Comparison of ENCODE assay signal across 26 cellular contexts in genomic region chr5:36450229-36451024, GRCh38.
DNase-seq lines count a peak whose midpoint lies in the region; ATAC-seq, FAIRE-seq and TF ChIP-seq lines count a peak whose summit lies in the region.
"Had no signal": no experiment of that assay in that cellular context is flagged by ENCODE, and none has a peak within 500 bp of the region (broad histone marks: within the 10 kb centered on the region; RNA-seq: fewer than 3 reads in every experiment).

No MANE protein-coding gene starts in this region.

- POLR2A ChIA-PET in HepG2 (lab: Yijun Ruan, JAX), result no interaction called here
- POLR2A ChIA-PET in CD4-positive, alpha-beta memory T cell (lab: Charles Lee; ENCODE audit: partially characterized antibody), result no interaction called here

- H3K27ac ChIP-seq in HepG2 (ENCODE audit: extremely low read length, insufficient read depth, low read length) (no peak overlapping the region), right lobe of liver (no peak overlapping the region)
- H3K27ac ChIP-seq in CD4-positive, alpha-beta memory T cell (ENCODE audit: low read depth, low read length), result no peak overlapping the region
- H3K27ac ChIP-seq: stomach had no signal

- no peaks in the 10 kb centered on the region for H3K79me2 ChIP-seq in HepG2 (ENCODE audit: insufficient read depth, low read length)

- H3K9ac ChIP-seq in HepG2 (ENCODE audit: insufficient read depth, low read depth, low read length), result no peak overlapping the region

- H3K4me2 ChIP-seq in HepG2 (ENCODE audit: low read depth, low read length), result no peak overlapping the region
- H3K4me2 ChIP-seq: GM23338 had no signal

- H3K27me3 Mint-ChIP-seq in CD4-positive, alpha-beta memory T cell, result peaks cover 0 to 2% of the 10 kb centered on the region in 2 donors
- H3K27me3 Mint-ChIP-seq: activated naive CD4-positive, alpha-beta T cell treated with anti-CD3 and anti-CD28 coated beads, Interleukin-2, amount 10 ng/mL, durations not matched to agents 7 days and 5 days had no signal

- no peak for FAIRE-seq in HepG2 (lab: Jason Lieb, UNC)
- FAIRE-seq: GM12892 had no signal

- H3K9me3 ChIP-seq in HepG2 (ENCODE audit: low read length) (no peaks in the 10 kb centered on the region), right lobe of liver (no peaks in the 10 kb centered on the region)
- no peaks in the 10 kb centered on the region for H3K9me3 ChIP-seq in CD4-positive, alpha-beta memory T cell (ENCODE audit: control insufficient read depth in 1 of 2, low read length in 2 of 2)
- H3K9me3 ChIP-seq: stomach had no signal

- ATAC-seq in HepG2 (no peak), right lobe of liver (no peak), GM19351 (IDR thresholded peaks at IDR 0.05; ENCODE audit: unreplicated experiment) (no peak)
- ATAC-seq: GM23338; left lobe of liver; natural killer cell treated with Interleukin-12 subunit alpha and Interleukin-12 subunit beta and Interleukin-15 and Interleukin-18, amount 100 ng/mL, for 72 hours; right cardiac atrium had no signal

- no peaks in the 10 kb centered on the region for H3K36me3 Mint-ChIP-seq in CD4-positive, alpha-beta memory T cell
- H3K36me3 Mint-ChIP-seq: activated naive CD4-positive, alpha-beta T cell treated with anti-CD3 and anti-CD28 coated beads, Interleukin-2, amount 10 ng/mL, durations not matched to agents 7 days and 5 days; natural killer cell treated with Interleukin-12 subunit alpha and Interleukin-12 subunit beta and Interleukin-15 and Interleukin-18, amount 100 ng/mL, for 72 hours had no signal

- CTCF ChIA-PET in HepG2 (lab: Yijun Ruan, JAX; ENCODE audit: low intra/inter-chr PET ratio, low total read pairs), result no interaction called here
- CTCF ChIA-PET in CD4-positive, alpha-beta memory T cell (lab: Charles Lee; ENCODE audit: partially characterized antibody), result no interaction called here

- no peak overlapping the region for H2AFZ ChIP-seq in HepG2 (ENCODE audit: low read length)

- no peaks in the 10 kb centered on the region for H3K9me3 Mint-ChIP-seq in CD4-positive, alpha-beta memory T cell
- H3K9me3 Mint-ChIP-seq: activated naive CD4-positive, alpha-beta T cell treated with anti-CD3 and anti-CD28 coated beads, Interleukin-2, amount 10 ng/mL, durations not matched to agents 7 days and 5 days; activated T-cell treated with anti-CD3 and anti-CD28 coated beads, Interleukin-2, amount 50 U/mL, for 24 hours; GM23338; natural killer cell treated with Interleukin-12 subunit alpha and Interleukin-12 subunit beta and Interleukin-15 and Interleukin-18, amount 100 ng/mL, for 72 hours had no signal

- no peak for DNase-seq in HepG2 (ENCODE audit: low spot score)
- no peak for DNase-seq in right lobe of liver
- DNase-seq in astrocyte of the hippocampus (ENCODE audit: low read depth, low spot score), result peak; percentile 39
- peak; percentile 7 to 37 for DNase-seq in foreskin fibroblast
- no peak for DNase-seq in CD4-positive, alpha-beta memory T cell
- DNase-seq in mesenteric fat pad (ENCODE audit: low spot score), result no peak
- no peak for DNase-seq in NCI-H1436 treated with DMSO at 0.1 percent for 48 hours (lab: John Stamatoyannopoulos, UW)
- DNase-seq: 8988T; activated naive CD4-positive, alpha-beta T cell treated with anti-CD3 and anti-CD28 coated beads, Interleukin-2, amount 10 ng/mL, durations not matched to agents 7 days and 5 days; activated T-cell treated with anti-CD3 and anti-CD28 coated beads, Interleukin-2, amount 50 U/mL, for 24 hours; anterior cingulate cortex; DMS79; erythroblast; NCI-H187; NCI-H748 treated with DMSO at 0.1 percent for 48 hours; right cardiac atrium; SHP77; stomach; T1000; trophoblast cell had no signal

- H3K4me1 ChIP-seq in HepG2 (ENCODE audit: insufficient read depth, low read length) (no peaks in the 10 kb centered on the region), right lobe of liver (no peaks in the 10 kb centered on the region)
- H3K4me1 ChIP-seq in CD4-positive, alpha-beta memory T cell (ENCODE audit: insufficient read depth, low read length), result no peaks in the 10 kb centered on the region

- 2% methylated on average over 3 of the region's 3 CpGs for WGBS in HepG2 (ENCODE audit: low lambda C conversion rate)
- 68% methylated on average over 3 of the region's 3 CpGs for WGBS in right lobe of liver (ENCODE audit: insufficient coverage, low coverage, low lambda C conversion rate, missing lambda C conversion rate)

- no peaks in the 10 kb centered on the region for H3K4me1 Mint-ChIP-seq in CD4-positive, alpha-beta memory T cell
- H3K4me1 Mint-ChIP-seq: activated naive CD4-positive, alpha-beta T cell treated with anti-CD3 and anti-CD28 coated beads, Interleukin-2, amount 10 ng/mL, durations not matched to agents 7 days and 5 days; B cell had no signal

- BruUV-seq in HepG2 (replicated peaks; lab: Mats Ljungman, UMichigan), result no TSS peak

- TF ChIP-seq CTCF in HepG2 (CRISPR knock-in tag; IDR thresholded peaks at IDR 0.05) (no peak), right lobe of liver (IDR thresholded peaks at IDR 0.05) (no peak), foreskin fibroblast (IDR thresholded peaks at IDR 0.05; ENCODE audit: low read depth, low read length) (no peak)

- H3K36me3 ChIP-seq in HepG2 (replicated peaks in 1 of 2; ENCODE audit: control insufficient read depth in 1 of 2, insufficient read depth in 2 of 2, low read length in 2 of 2) (no peaks in the 10 kb centered on the region), right lobe of liver (no peaks in the 10 kb centered on the region)
- no peaks in the 10 kb centered on the region for H3K36me3 ChIP-seq in CD4-positive, alpha-beta memory T cell (ENCODE audit: insufficient read depth, low read length)
- H3K36me3 ChIP-seq: stomach had no signal

- H3K27ac Mint-ChIP-seq in CD4-positive, alpha-beta memory T cell, result no peak overlapping the region
- H3K27ac Mint-ChIP-seq: activated naive CD4-positive, alpha-beta T cell treated with anti-CD3 and anti-CD28 coated beads, Interleukin-2, amount 10 ng/mL, durations not matched to agents 7 days and 5 days; activated T-cell treated with anti-CD3 and anti-CD28 coated beads, Interleukin-2, amount 50 U/mL, for 24 hours; B cell; GM23338; natural killer cell treated with Interleukin-12 subunit alpha and Interleukin-12 subunit beta and Interleukin-15 and Interleukin-18, amount 100 ng/mL, for 72 hours had no signal

- H4K20me1 ChIP-seq in HepG2 (ENCODE audit: insufficient read depth, low read length), result no peaks in the 10 kb centered on the region

- H3K4me3 Mint-ChIP-seq in CD4-positive, alpha-beta memory T cell, result no peak overlapping the region
- H3K4me3 Mint-ChIP-seq: activated naive CD4-positive, alpha-beta T cell treated with anti-CD3 and anti-CD28 coated beads, Interleukin-2, amount 10 ng/mL, durations not matched to agents 7 days and 5 days; activated T-cell treated with anti-CD3 and anti-CD28 coated beads, Interleukin-2, amount 50 U/mL, for 24 hours; B cell; GM23338; natural killer cell treated with Interleukin-12 subunit alpha and Interleukin-12 subunit beta and Interleukin-15 and Interleukin-18, amount 100 ng/mL, for 72 hours had no signal

- TF ChIP-seq POLR2A in HepG2 (IDR thresholded peaks at IDR 0.05; ENCODE audit: insufficient read depth in 1 of 2, low read depth in 2 of 2, low read length in 2 of 2) (no peak), right lobe of liver (IDR thresholded peaks at IDR 0.05) (no peak)

- peaks cover 0 to 18% of the 10 kb centered on the region in 2 experiments; a peak in 1 of 5 replicates for H3K27me3 ChIP-seq in HepG2 (ENCODE audit: control insufficient read depth in 1 of 2, insufficient read depth in 2 of 2, low read length in 2 of 2)
- no peaks in the 10 kb centered on the region for H3K27me3 ChIP-seq in right lobe of liver
- H3K27me3 ChIP-seq in CD4-positive, alpha-beta memory T cell (ENCODE audit: insufficient read depth, low read length), result no peaks in the 10 kb centered on the region
- H3K27me3 ChIP-seq: stomach had no signal

- intact Hi-C loops in HepG2 (cut with micrococcal nuclease; ENCODE audit: unreplicated experiment), result no loop called here
- intact Hi-C loops in right lobe of liver (cut with DNase I), result no loop called here
- intact Hi-C loops in CD4-positive, alpha-beta memory T cell (cut with micrococcal nuclease), result no loop called here

- TF ChIP-seq EP300 in HepG2 (IDR thresholded peaks at IDR 0.05; ENCODE audit: low read depth in 2 of 2, low read length in 2 of 2), result no peak
- no peak for TF ChIP-seq EP300 in HepG2 (CRISPR knock-in tag; IDR thresholded peaks at IDR 0.05; ENCODE audit: borderline replicate concordance)

- no peak for TF ChIP-seq RAD21 in HepG2 (CRISPR knock-in tag; IDR thresholded peaks at IDR 0.05)

- H3K4me3 ChIP-seq in HepG2 (replicated peaks in 1 of 3; ENCODE audit: insufficient read depth in 1 of 3, low read depth in 2 of 3, low read length in 3 of 3) (no peak overlapping the region), right lobe of liver (no peak overlapping the region), foreskin fibroblast (ENCODE audit: low read depth in 1 of 2, low read length in 2 of 2) (no peak overlapping the region)
- no peak overlapping the region for H3K4me3 ChIP-seq in CD4-positive, alpha-beta memory T cell (ENCODE audit: low read length in 2 of 2)
- H3K4me3 ChIP-seq: GM23338, stomach had no signal

- in situ Hi-C loops in HepG2 (cut with HindIII; ENCODE audit: extremely low pct_ligation_motif_present, low pct_unique_long_range_greater_than_20kb), result no loop called here

TF ChIP-seq in HepG2, 621 proteins besides CTCF, POLR2A, EP300 and RAD21:
- no peak for TF ChIP-seq ZNF891 (CRISPR knock-in tag; IDR thresholded peaks at IDR 0.05)
- peak; percentile 27; the same call in 1 of the 2 replicates for TF ChIP-seq RAD51 (IDR thresholded peaks at IDR 0.05; ENCODE audit: borderline replicate concordance)

Comparison
In these comparisons a context has a peak if more than half of its experiments do, and no peak if none do; other contexts are left out.
1. DNase-seq: peak in astrocyte of the hippocampus (single experiment) and foreskin fibroblast (2 of 2); none in HepG2 (single experiment), right lobe of liver (0 of 3), CD4-positive, alpha-beta memory T cell (0 of 5), mesenteric fat pad (single experiment) and NCI-H1436 treated with DMSO at 0.1 percent for 48 hours (single experiment).